21 cellular contexts compared by ENCODE assay signal in the genomic region with DNA sequence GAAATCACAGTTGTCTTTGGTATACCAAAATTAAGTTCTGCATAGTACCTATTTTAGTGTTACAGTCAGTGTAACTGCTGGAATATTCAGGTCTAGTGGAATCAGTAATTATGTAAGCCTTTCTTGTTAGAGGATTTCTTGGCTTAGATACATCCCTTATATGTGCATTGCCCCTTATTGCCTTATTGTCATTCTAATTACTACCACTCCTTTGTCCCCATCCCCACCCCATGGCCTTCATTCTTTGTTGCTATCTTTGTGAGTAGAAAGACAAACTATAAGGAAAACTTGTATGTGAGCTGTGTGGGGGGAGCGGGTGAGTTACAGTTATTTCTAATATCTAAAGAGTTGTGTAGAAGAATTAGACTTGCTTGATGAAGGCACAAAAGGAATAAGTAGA. TPM values are rescaled to one million over a fixed set of nuclear protein-coding genes. Genes with fewer than 3 reads are reported as not detected.
DNase-seq lines count a peak whose midpoint lies in the region; ATAC-seq, FAIRE-seq and TF ChIP-seq lines count a peak whose summit lies in the region.
"Had no signal": no experiment of that assay in that cellular context is flagged by ENCODE, and none has a peak within 500 bp of the region (broad histone marks: within the 10 kb centered on the region; RNA-seq: fewer than 3 reads in every experiment).

No MANE protein-coding gene starts in this region.

- FAIRE-seq in D721Med (lab: Jason Lieb, UNC) (peak; percentile 21), islet of Langerhans (lab: Jason Lieb, UNC) (peak; percentile 27)
- FAIRE-seq: G401.6, GM12891, H54, HepG2 had no signal

- H3K36me3 Mint-ChIP-seq in WTC11: no peaks in the 10 kb centered on the region
- H3K36me3 Mint-ChIP-seq: CD8-positive, alpha-beta T cell; IgD-negative memory B cell had no signal

- intact Hi-C loops in transverse colon (cut with DNase I; ENCODE audit: low total_unique reads): no loop called here

- no peaks in the 10 kb centered on the region for H3K9me3 Mint-ChIP-seq in WTC11
- H3K9me3 Mint-ChIP-seq: CD8-positive, alpha-beta T cell; IgD-negative memory B cell had no signal

- H2AFZ ChIP-seq in hepatocyte: no peak overlapping the region

- 94% methylated on average over 1 of the region's 1 CpG; no CpG with 5 or more reads in 1 of the 2 donors for WGBS in transverse colon (ENCODE audit: low coverage in 1 of 2), 2 donors
- WGBS in hepatocyte (ENCODE audit: low lambda C conversion rate, missing lambda C conversion rate): 95% methylated on average over 1 of the region's 1 CpG

- no peaks in the 10 kb centered on the region for H3K79me2 ChIP-seq in hepatocyte

- TF ChIP-seq POLR2A in transverse colon (IDR thresholded peaks at IDR 0.05): no peak

- H3K4me1 Mint-ChIP-seq in WTC11: peaks cover 37% of the 10 kb centered on the region
- H3K4me1 Mint-ChIP-seq: B cell, IgD-negative memory B cell had no signal

- H3K4me2 ChIP-seq in hepatocyte: no peak overlapping the region
- H3K4me2 ChIP-seq: BLaER1 treated with 17β-estradiol and CSF1 and Interleukin-3, amounts not matched to agents 10 nM and 100 nM had no signal

- H3K36me3 ChIP-seq in HAP-1 (replicated peaks) (no peaks in the 10 kb centered on the region), transverse colon (no peaks in the 10 kb centered on the region), hepatocyte (replicated peaks; ENCODE audit: insufficient read depth, low read depth) (no peaks in the 10 kb centered on the region)

- peak; percentile 60 for ATAC-seq in WTC11
- ATAC-seq: CD8-positive, alpha-beta T cell; HepG2 had no signal

- H3K27ac Mint-ChIP-seq in WTC11: 0 out of 2 replicates have a peak overlapping the region, but pooled peaks have one; percentile 36
- H3K27ac Mint-ChIP-seq: B cell; CD8-positive, alpha-beta T cell; IgD-negative memory B cell had no signal

- H3K27ac ChIP-seq in transverse colon: no peak overlapping the region
- H3K27ac ChIP-seq in hepatocyte: no peak overlapping the region
- H3K27ac ChIP-seq: BLaER1 treated with 17β-estradiol and CSF1 and Interleukin-3, amounts not matched to agents 10 nM and 100 nM; HL-60 had no signal

- H3K9me2 ChIP-seq in hepatocyte (replicated peaks; ENCODE audit: insufficient read depth): no peaks in the 10 kb centered on the region

- H3K4me1 ChIP-seq in HAP-1 (peaks cover 38% of the 10 kb centered on the region), transverse colon (no peaks in the 10 kb centered on the region), hepatocyte (ENCODE audit: insufficient read depth) (no peaks in the 10 kb centered on the region)
- H3K4me1 ChIP-seq: BLaER1 treated with 17β-estradiol and CSF1 and Interleukin-3, amounts not matched to agents 10 nM and 100 nM had no signal

- H3K9me3 ChIP-seq in HAP-1 (no peaks in the 10 kb centered on the region), transverse colon (no peaks in the 10 kb centered on the region), hepatocyte (ENCODE audit: low read depth) (no peaks in the 10 kb centered on the region)
- H3K9me3 ChIP-seq: BLaER1 treated with 17β-estradiol and CSF1 and Interleukin-3, amounts not matched to agents 10 nM and 100 nM had no signal

- H4K20me1 ChIP-seq in hepatocyte (ENCODE audit: insufficient read depth, poor library complexity, severe bottlenecking): no peaks in the 10 kb centered on the region

- H3K27me3 Mint-ChIP-seq in WTC11 (ENCODE audit: low read depth): no peaks in the 10 kb centered on the region
- H3K27me3 Mint-ChIP-seq: B cell, IgD-negative memory B cell had no signal

- no peak overlapping the region for H3K4me3 ChIP-seq in HAP-1
- no peak overlapping the region for H3K4me3 ChIP-seq in transverse colon
- H3K4me3 ChIP-seq in hepatocyte: no peak overlapping the region
- H3K4me3 ChIP-seq: BLaER1 treated with 17β-estradiol and CSF1 and Interleukin-3, amounts not matched to agents 10 nM and 100 nM had no signal

- no peaks in the 10 kb centered on the region for H3K27me3 ChIP-seq in HAP-1 (ENCODE audit: low read depth)
- no peaks in the 10 kb centered on the region for H3K27me3 ChIP-seq in transverse colon
- H3K27me3 ChIP-seq in hepatocyte: no peaks in the 10 kb centered on the region

- TF ChIP-seq CTCF in D721Med (IDR thresholded peaks at IDR 0.05; ENCODE audit: insufficient read depth, missing control alignments): no peak
- TF ChIP-seq CTCF in WTC11 (IDR thresholded peaks at IDR 0.05): no peak
- no peak for TF ChIP-seq CTCF in transverse colon (IDR thresholded peaks at IDR 0.05)
- TF ChIP-seq CTCF in hepatocyte (IDR thresholded peaks at IDR 0.05; ENCODE audit: poor library complexity): no peak

- CTCF ChIA-PET in WTC11 (lab: Charles Lee): no interaction called here

- POLR2A ChIA-PET in WTC11 (lab: Charles Lee): no interaction called here

- in situ Hi-C loops in HAP-1 (cut with MboI; ENCODE audit: low sequenced_read_pairs): no loop called here
- in situ Hi-C loops in transverse colon (cut with MboI; ENCODE audit: low pct_ligation_motif_present in 1 of 4, low pct_unique_long_range_greater_than_20kb in 1 of 4, low sequenced_read_pairs in 3 of 4): no loop called here

- no peak overlapping the region for H3K4me3 Mint-ChIP-seq in WTC11
- H3K4me3 Mint-ChIP-seq: B cell; CD8-positive, alpha-beta T cell; IgD-negative memory B cell had no signal

- no peak for DNase-seq in D721Med (ENCODE audit: insufficient read length, low spot score)
- DNase-seq in HAP-1 (ENCODE audit: low spot score in 2 of 2): peak; percentile 70 to 96
- DNase-seq in WTC11 (ENCODE audit: low spot score): no peak
- no peak for DNase-seq in transverse colon
- DNase-seq in NCI-H1694 treated with DMSO at 0.1 percent for 48 hours (lab: John Stamatoyannopoulos, UW): no peak
- no peak for DNase-seq in effector CD8-positive, alpha-beta T cell (lab: John Stamatoyannopoulos, UW)
- DNase-seq in hepatocyte (ENCODE audit: low spot score): no peak
- DNase-seq: 8988T; Calu3; CD8-positive, alpha-beta T cell; KBM-7 had no signal

- no peak for TF ChIP-seq EP300 in transverse colon (IDR thresholded peaks at IDR 0.05; ENCODE audit: low read depth)

TF ChIP-seq in WTC11, 78 proteins besides CTCF, POLR2A, EP300 and RAD21 (continues in another document):
- TF ChIP-seq SOX15 (CRISPR knock-in tag; IDR thresholded peaks at IDR 0.05) (no peak), TEAD1 (CRISPR knock-in tag; IDR thresholded peaks at IDR 0.05) (no peak), ZNF219 (CRISPR knock-in tag; IDR thresholded peaks at IDR 0.05; ENCODE audit: borderline replicate concordance) (no peak), CDX4 (CRISPR knock-in tag; IDR thresholded peaks at IDR 0.05; ENCODE audit: borderline replicate concordance) (no peak), MLX (CRISPR knock-in tag; IDR thresholded peaks at IDR 0.05) (no peak)
- TF ChIP-seq, protein P1, sequence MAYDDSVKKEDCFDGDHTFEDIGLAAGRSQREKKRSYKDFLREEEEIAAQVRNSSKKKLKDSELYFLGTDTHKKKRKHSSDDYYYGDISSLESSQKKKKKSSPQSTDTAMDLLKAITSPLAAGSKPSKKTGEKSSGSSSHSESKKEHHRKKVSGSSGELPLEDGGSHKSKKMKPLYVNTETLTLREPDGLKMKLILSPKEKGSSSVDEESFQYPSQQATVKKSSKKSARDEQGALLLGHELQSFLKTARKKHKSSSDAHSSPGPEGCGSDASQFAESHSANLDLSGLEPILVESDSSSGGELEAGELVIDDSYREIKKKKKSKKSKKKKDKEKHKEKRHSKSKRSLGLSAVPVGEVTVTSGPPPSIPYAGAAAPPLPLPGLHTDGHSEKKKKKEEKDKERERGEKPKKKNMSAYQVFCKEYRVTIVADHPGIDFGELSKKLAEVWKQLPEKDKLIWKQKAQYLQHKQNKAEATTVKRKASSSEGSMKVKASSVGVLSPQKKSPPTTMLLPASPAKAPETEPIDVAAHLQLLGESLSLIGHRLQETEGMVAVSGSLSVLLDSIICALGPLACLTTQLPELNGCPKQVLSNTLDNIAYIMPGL (CRISPR knock-in tag; IDR thresholded peaks at IDR 0.05): no peak
- TF ChIP-seq, protein P2, sequence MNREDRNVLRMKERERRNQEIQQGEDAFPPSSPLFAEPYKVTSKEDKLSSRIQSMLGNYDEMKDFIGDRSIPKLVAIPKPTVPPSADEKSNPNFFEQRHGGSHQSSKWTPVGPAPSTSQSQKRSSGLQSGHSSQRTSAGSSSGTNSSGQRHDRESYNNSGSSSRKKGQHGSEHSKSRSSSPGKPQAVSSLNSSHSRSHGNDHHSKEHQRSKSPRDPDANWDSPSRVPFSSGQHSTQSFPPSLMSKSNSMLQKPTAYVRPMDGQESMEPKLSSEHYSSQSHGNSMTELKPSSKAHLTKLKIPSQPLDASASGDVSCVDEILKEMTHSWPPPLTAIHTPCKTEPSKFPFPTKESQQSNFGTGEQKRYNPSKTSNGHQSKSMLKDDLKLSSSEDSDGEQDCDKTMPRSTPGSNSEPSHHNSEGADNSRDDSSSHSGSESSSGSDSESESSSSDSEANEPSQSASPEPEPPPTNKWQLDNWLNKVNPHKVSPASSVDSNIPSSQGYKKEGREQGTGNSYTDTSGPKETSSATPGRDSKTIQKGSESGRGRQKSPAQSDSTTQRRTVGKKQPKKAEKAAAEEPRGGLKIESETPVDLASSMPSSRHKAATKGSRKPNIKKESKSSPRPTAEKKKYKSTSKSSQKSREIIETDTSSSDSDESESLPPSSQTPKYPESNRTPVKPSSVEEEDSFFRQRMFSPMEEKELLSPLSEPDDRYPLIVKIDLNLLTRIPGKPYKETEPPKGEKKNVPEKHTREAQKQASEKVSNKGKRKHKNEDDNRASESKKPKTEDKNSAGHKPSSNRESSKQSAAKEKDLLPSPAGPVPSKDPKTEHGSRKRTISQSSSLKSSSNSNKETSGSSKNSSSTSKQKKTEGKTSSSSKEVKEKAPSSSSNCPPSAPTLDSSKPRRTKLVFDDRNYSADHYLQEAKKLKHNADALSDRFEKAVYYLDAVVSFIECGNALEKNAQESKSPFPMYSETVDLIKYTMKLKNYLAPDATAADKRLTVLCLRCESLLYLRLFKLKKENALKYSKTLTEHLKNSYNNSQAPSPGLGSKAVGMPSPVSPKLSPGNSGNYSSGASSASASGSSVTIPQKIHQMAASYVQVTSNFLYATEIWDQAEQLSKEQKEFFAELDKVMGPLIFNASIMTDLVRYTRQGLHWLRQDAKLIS (CRISPR knock-in tag; IDR thresholded peaks at IDR 0.05; ENCODE audit: borderline replicate concordance): no peak

RNA-seq across cellular contexts. Expression of gene RPA4, which starts 36.9 kb away (rescaled TPM):
- total RNA-seq in WTC11 (2021) (0.17 to 0.23 TPM in 2 of 3 replicates, not detected in the other), transverse colon (1 to 10 TPM; 1.1 to 5.9 (median 3.4) TPM), hepatocyte (0.96 and 1.5 TPM in 2 replicates)
- polyA plus RNA-seq in hepatocyte: 0.90 and 1.3 TPM in 2 replicates
- total RNA-seq: CD8-positive, alpha-beta T cell; HT1080 had no signal
- polyA plus RNA-seq: HepG2 had no signal

Comparison
In these comparisons a context has a peak if more than half of its experiments do, and no peak if none do; other contexts are left out.
1. DNase-seq: peak in HAP-1 (2 of 2); none in D721Med (single experiment), WTC11 (single experiment), transverse colon (single experiment), NCI-H1694 treated with DMSO at 0.1 percent for 48 hours (single experiment), effector CD8-positive, alpha-beta T cell (single experiment) and hepatocyte (single experiment).